Comparison of ENCODE assay signal across 1 cellular context in genomic region chr2:223870840-223871618, GRCh38.
TF ChIP-seq lines count a peak whose summit lies in the region.

No MANE protein-coding gene starts in this region.

TF ChIP-seq in SK-N-SH treated with all-trans-retinoic acid at 6 μM for 48 hours, 23 proteins besides CTCF, POLR2A, EP300 and RAD21 (continued from another document):
- TF ChIP-seq TSHZ2 (CRISPR knock-in tag; IDR thresholded peaks at IDR 0.05) (no peak), BACH2 (CRISPR knock-in tag; IDR thresholded peaks at IDR 0.05; ENCODE audit: borderline replicate concordance) (no peak), POU6F1 (CRISPR knock-in tag; IDR thresholded peaks at IDR 0.05; ENCODE audit: borderline replicate concordance, low read depth) (no peak), ARNTL (CRISPR knock-in tag; IDR thresholded peaks at IDR 0.05; ENCODE audit: borderline replicate concordance, low read depth) (no peak), CSDC2 (CRISPR knock-in tag; IDR thresholded peaks at IDR 0.05) (no peak), GLIS3 (CRISPR knock-in tag; IDR thresholded peaks at IDR 0.05) (no peak)
TF ChIP-seq in SK-N-SH treated with all-trans-retinoic acid at 6 μM for 48 hours: peak in this region for 0.
